ENCODE assay signal across 8 cellular contexts in genomic region chr19:41309225-41310030, GRCh38. TPM values are rescaled to one million over a fixed set of nuclear protein-coding genes. Genes with fewer than 3 reads are reported as not detected.
DNase-seq lines count a peak whose midpoint lies in the region; TF ChIP-seq lines count a peak whose summit lies in the region.

No MANE protein-coding gene starts in this region.

- H3K4me2 ChIP-seq in GM23248 (ENCODE audit: unreplicated experiment), result peak overlapping the region; percentile 99
- H3K4me2 ChIP-seq in SK-N-SH, result peak overlapping the region; percentile 96

- POLR2A ChIA-PET in SK-N-SH (lab: Yijun Ruan, JAX), result interaction anchor here (1.4 kb wide), 1 partner anchor 15 kb away, joined by 5 read pairs; no protein-coding TSS in a partner anchor

- no peaks in the 10 kb centered on the region for H3K9me2 ChIP-seq in GM23248 (ENCODE audit: insufficient read depth)
- no peaks in the 10 kb centered on the region for H3K9me2 ChIP-seq in SK-N-SH

- CTCF ChIA-PET in SK-N-SH (lab: Yijun Ruan, JAX), result interaction anchor here (0.9 to 5.5 kb wide), 32 partner anchors 8 to 139 kb away, joined by 3 to 105 read pairs (median 5); partner anchors contain the start of genes B9D2, DMAC2, HNRNPUL1 and TGFB1

- peak overlapping the region; percentile 90 for H3K4me3 ChIP-seq in GM23248
- peak overlapping the region; percentile 69 to 80 for H3K4me3 ChIP-seq in SK-N-SH (ENCODE audit: low read depth in 2 of 2, low read length in 1 of 2)
- peak overlapping the region; percentile 99 for H3K4me3 ChIP-seq in epithelial cell of esophagus (ENCODE audit: low read length)

- H3K4me3 Mint-ChIP-seq in nephron, result peak overlapping the region; percentile 95 to 98 (median 96)

- peak overlapping the region; percentile 97 to 98 (median 97) for H3K27ac Mint-ChIP-seq in nephron

- peak overlapping the region; percentile 95 for H3K27ac ChIP-seq in GM23248
- peak overlapping the region; percentile 95 for H3K27ac ChIP-seq in SK-N-SH (ENCODE audit: low read depth in 2 of 2, low read length in 1 of 2)

- H3K27me3 Mint-ChIP-seq in nephron (ENCODE audit: low read depth), result no peaks in the 10 kb centered on the region

- H3K9me3 Mint-ChIP-seq in nephron, result no peaks in the 10 kb centered on the region

- TF ChIP-seq EP300 in SK-N-SH (IDR thresholded peaks at IDR 0.05; ENCODE audit: borderline replicate concordance in 1 of 2, low read depth in 1 of 2, low read length in 1 of 2), result no peak

- in situ Hi-C loops in GM23248 (cut with MboI), result no loop called here

- H3K79me2 ChIP-seq in GM23248 (ENCODE audit: insufficient read depth), result peaks cover 38% of the 10 kb centered on the region
- H3K79me2 ChIP-seq in SK-N-SH (ENCODE audit: insufficient read depth), result peaks cover 45% of the 10 kb centered on the region

- H2AFZ ChIP-seq in GM23248 (peak overlapping the region; percentile 75), SK-N-SH (ENCODE audit: low read depth) (peak overlapping the region; percentile 61; the same call in 1 of the 2 replicates)

- H3K27me3 ChIP-seq in GM23248 (replicated peaks; ENCODE audit: insufficient read depth), result no peaks in the 10 kb centered on the region
- H3K27me3 ChIP-seq in SK-N-SH (ENCODE audit: insufficient read depth), result no peaks in the 10 kb centered on the region

- TF ChIP-seq CTCF in SK-N-SH (IDR thresholded peaks at IDR 0.05) (no peak), epithelial cell of esophagus (IDR thresholded peaks at IDR 0.05; ENCODE audit: insufficient read depth, low read depth, low read length, missing control alignments) (no peak), nephron (IDR thresholded peaks at IDR 0.05; ENCODE audit: unreplicated experiment in 3 of 3) (no peak)

- peaks cover 43% of the 10 kb centered on the region for H3K4me1 Mint-ChIP-seq in nephron

- peaks cover 39% of the 10 kb centered on the region for H3K36me3 Mint-ChIP-seq in nephron (ENCODE audit: low read depth)

- H3K9ac ChIP-seq in GM23248 (peak overlapping the region; percentile 94), SK-N-SH (peak overlapping the region; percentile 93)

- H3K36me3 ChIP-seq in GM23248 (ENCODE audit: low read depth), result peaks cover 17% of the 10 kb centered on the region
- H3K36me3 ChIP-seq in SK-N-SH (replicated peaks in 1 of 2; ENCODE audit: control insufficient read depth in 1 of 2, insufficient read depth in 2 of 2, low read length in 1 of 2), result peaks cover 43 to 57% of the 10 kb centered on the region in 2 experiments

- peaks cover 61% of the 10 kb centered on the region for H3F3A ChIP-seq in GM23248 (ENCODE audit: insufficient read depth)
- H3F3A ChIP-seq in SK-N-SH (replicated peaks; ENCODE audit: insufficient read depth), result peaks cover 84% of the 10 kb centered on the region

- no peak for TF ChIP-seq RAD21 in SK-N-SH (IDR thresholded peaks at IDR 0.05; ENCODE audit: low read length)

- DNase-seq in GM23248 (peak; percentile 64), SK-N-SH (no peak), epithelial cell of esophagus (ENCODE audit: low read depth) (peak; percentile 37), HK-2 (ENCODE audit: unreplicated experiment) (no peak), SK-N-DZ (ENCODE audit: low spot score) (no peak), OCI-M2 (lab: John Stamatoyannopoulos, UW; ENCODE audit: unreplicated experiment) (no peak)
- no peak for DNase-seq in stimulated activated naive CD4-positive, alpha-beta T cell treated with Interleukin-2 at 50 U/mL for 16 hours (lab: John Stamatoyannopoulos, UW)

- WGBS in GM23248 (ENCODE audit: low coverage in 1 of 2, low lambda C conversion rate in 2 of 2, missing lambda C conversion rate in 2 of 2), 2 experiments, result 1 to 2% methylated on average over 23 of the region's 23 CpGs
- 26% methylated on average over 23 of the region's 23 CpGs for WGBS in SK-N-SH (ENCODE audit: low lambda C conversion rate)

- H3K4me1 ChIP-seq in GM23248 (ENCODE audit: insufficient read depth), result peaks cover 21% of the 10 kb centered on the region
- peaks cover 14 to 19% of the 10 kb centered on the region in 2 experiments; a peak in 3 of 4 replicates for H3K4me1 ChIP-seq in SK-N-SH (ENCODE audit: control insufficient read depth in 1 of 2, insufficient read depth in 2 of 2, low read depth in 1 of 2, low read length in 1 of 2)

- H3K9me3 ChIP-seq in GM23248 (ENCODE audit: low read depth) (no peaks in the 10 kb centered on the region), SK-N-SH (no peaks in the 10 kb centered on the region)

- H4K20me1 ChIP-seq in GM23248 (ENCODE audit: insufficient read depth) (no peaks in the 10 kb centered on the region), SK-N-SH (ENCODE audit: insufficient read depth) (no peaks in the 10 kb centered on the region; the same call in 1 of the 2 replicates)

TF ChIP-seq in SK-N-SH, 30 proteins besides CTCF, POLR2A, EP300 and RAD21:
- TF ChIP-seq GABPA (IDR thresholded peaks at IDR 0.05; ENCODE audit: low read depth) (no peak), NFIC (IDR thresholded peaks at IDR 0.05; ENCODE audit: borderline replicate concordance) (no peak), EZH2phosphoT487 (IDR thresholded peaks at IDR 0.05; ENCODE audit: borderline replicate concordance, low read depth) (no peak), TCF12 (IDR thresholded peaks at IDR 0.05) (no peak), FOSL2 (IDR thresholded peaks at IDR 0.05; ENCODE audit: borderline replicate concordance, low read depth) (no peak), FOXJ3 (CRISPR knock-in tag; IDR thresholded peaks at IDR 0.05) (no peak)
- TF ChIP-seq, protein P1, sequence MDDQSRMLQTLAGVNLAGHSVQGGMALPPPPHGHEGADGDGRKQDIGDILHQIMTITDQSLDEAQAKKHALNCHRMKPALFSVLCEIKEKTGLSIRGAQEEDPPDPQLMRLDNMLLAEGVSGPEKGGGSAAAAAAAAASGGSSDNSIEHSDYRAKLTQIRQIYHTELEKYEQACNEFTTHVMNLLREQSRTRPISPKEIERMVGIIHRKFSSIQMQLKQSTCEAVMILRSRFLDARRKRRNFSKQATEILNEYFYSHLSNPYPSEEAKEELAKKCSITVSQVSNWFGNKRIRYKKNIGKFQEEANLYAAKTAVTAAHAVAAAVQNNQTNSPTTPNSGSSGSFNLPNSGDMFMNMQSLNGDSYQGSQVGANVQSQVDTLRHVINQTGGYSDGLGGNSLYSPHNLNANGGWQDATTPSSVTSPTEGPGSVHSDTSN (IDR thresholded peaks at IDR 0.05), result no peak
TF ChIP-seq in SK-N-SH: peak in this region for 0.

RNA-seq across cellular contexts. Expression of gene CCDC97, which starts 0.5 kb away (rescaled TPM):
- total RNA-seq in GM23248 (2014; rRNA removed; shearing (Covaris generic)), result 5.2 and 5.9 TPM in 2 replicates
- polyA plus RNA-seq in GM23248 (2016; fragmentation: Nextera tagmentation; extraction: Ambion mirVana) (11.4 and 12.3 TPM in 2 replicates), SK-N-SH (2012; rRNA removed) (8.7 and 9.6 TPM in 2 replicates)
- polyA plus RNA-seq in SK-N-SH (2012; cell fraction: cytosol; rRNA removed), result 5.3 and 6.8 TPM in 2 replicates
- polyA plus RNA-seq in SK-N-SH (2012; cell fraction: nucleus; rRNA removed), result 11.7 and 13.7 TPM in 2 replicates
- polyA plus RNA-seq in SK-N-DZ (2014; cell fraction: cytosol; rRNA removed), result 7.1 and 8.5 TPM in 2 replicates
- 5.3 and 5.6 TPM in 2 replicates for polyA plus RNA-seq in SK-N-DZ (2014; cell fraction: nucleus; rRNA removed)

RNA-seq across cellular contexts. Expression of gene TGFB1, which starts 44.3 kb away (rescaled TPM):
- total RNA-seq in GM23248 (2014; rRNA removed; shearing (Covaris generic)), result 21.4 and 23.5 TPM in 2 replicates
- polyA plus RNA-seq in GM23248 (2016; fragmentation: Nextera tagmentation; extraction: Ambion mirVana) (12.4 and 13.9 TPM in 2 replicates), SK-N-SH (2012; rRNA removed) (13.5 and 25.5 TPM in 2 replicates)
- polyA plus RNA-seq in SK-N-SH (2012; cell fraction: cytosol; rRNA removed), result 13.0 and 21.4 TPM in 2 replicates
- polyA plus RNA-seq in SK-N-SH (2012; cell fraction: nucleus; rRNA removed), result 75.1 and 149 TPM in 2 replicates
- 6.3 and 8.1 TPM in 2 replicates for polyA plus RNA-seq in SK-N-DZ (2014; cell fraction: cytosol; rRNA removed)
- 1.8 and 9.6 TPM in 2 replicates for polyA plus RNA-seq in SK-N-DZ (2014; cell fraction: nucleus; rRNA removed)

RNA-seq across cellular contexts. Expression of gene HNRNPUL1, which starts 45.3 kb away (rescaled TPM):
- total RNA-seq in GM23248 (2014; rRNA removed; shearing (Covaris generic)), result 107 and 111 TPM in 2 replicates
- polyA plus RNA-seq in GM23248 (2016; fragmentation: Nextera tagmentation; extraction: Ambion mirVana), result 105 and 112 TPM in 2 replicates
- 34.2 and 41.5 TPM in 2 replicates for polyA plus RNA-seq in SK-N-SH (2012; rRNA removed)
- 32.5 and 33.9 TPM in 2 replicates for polyA plus RNA-seq in SK-N-SH (2012; cell fraction: cytosol; rRNA removed)
- polyA plus RNA-seq in SK-N-SH (2012; cell fraction: nucleus; rRNA removed), result 35.8 and 43.2 TPM in 2 replicates
- polyA plus RNA-seq in SK-N-DZ (2014; cell fraction: cytosol; rRNA removed), result 128 and 132 TPM in 2 replicates
- polyA plus RNA-seq in SK-N-DZ (2014; cell fraction: nucleus; rRNA removed), result 50.4 and 50.6 TPM in 2 replicates

RNA-seq across cellular contexts. Expression of gene B9D2, which starts 54.5 kb away (rescaled TPM):
- total RNA-seq in GM23248 (2014; rRNA removed; shearing (Covaris generic)), result 8.1 and 9.6 TPM in 2 replicates
- polyA plus RNA-seq in GM23248 (2016; fragmentation: Nextera tagmentation; extraction: Ambion mirVana) (13.2 and 13.8 TPM in 2 replicates), SK-N-SH (2012; rRNA removed) (9.0 and 13.3 TPM in 2 replicates)
- polyA plus RNA-seq in SK-N-SH (2012; cell fraction: cytosol; rRNA removed), result 9.6 and 10.5 TPM in 2 replicates
- polyA plus RNA-seq in SK-N-SH (2012; cell fraction: nucleus; rRNA removed), result 8.1 and 9.0 TPM in 2 replicates
- 6.4 and 15.3 TPM in 2 replicates for polyA plus RNA-seq in SK-N-DZ (2014; cell fraction: cytosol; rRNA removed)
- polyA plus RNA-seq in SK-N-DZ (2014; cell fraction: nucleus; rRNA removed), result 5.4 and 8.1 TPM in 2 replicates

Comparison
In these comparisons a context has a peak if more than half of its experiments do, and no peak if none do; other contexts are left out.
1. DNase-seq: peak in GM23248 (single experiment) and epithelial cell of esophagus (single experiment); none in SK-N-SH (single experiment), HK-2 (single experiment), stimulated activated naive CD4-positive, alpha-beta T cell treated with Interleukin-2 at 50 U/mL for 16 hours (single experiment), SK-N-DZ (single experiment) and OCI-M2 (single experiment).
2. Peak in every context shown above with its lines, with median percentiles within 50 percentile points of each other: H3K4me3 ChIP-seq.